ENCODE assay signal across 32 cellular contexts in the genomic region with DNA sequence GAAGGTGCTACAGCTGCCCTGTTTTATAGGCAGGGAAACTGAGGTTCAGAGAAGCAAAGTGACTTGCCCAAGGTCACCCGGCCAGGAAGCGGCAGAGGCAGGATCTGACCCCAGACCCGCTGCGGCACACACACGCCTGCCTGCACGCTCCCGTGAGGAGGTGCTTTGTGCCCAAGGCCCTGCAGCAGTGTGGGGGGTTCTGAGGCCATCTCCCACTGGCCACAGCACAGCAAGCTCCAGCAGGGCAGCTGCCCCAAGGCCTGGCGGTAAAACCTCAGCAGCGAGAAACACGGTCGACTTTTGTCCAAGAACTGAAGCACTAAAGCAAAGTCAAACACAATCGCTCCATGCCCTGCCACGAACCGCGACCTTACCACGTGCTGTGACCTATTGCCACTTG.
"Had no signal": no experiment of that assay in that cellular context is flagged by ENCODE, and none has a peak within 500 bp of the region (broad histone marks: within the 10 kb centered on the region; RNA-seq: fewer than 3 reads in every experiment).

No MANE protein-coding gene starts in this region.

- H3K4me3 ChIP-seq: adrenal gland, body of pancreas, breast epithelium had no signal

- ATAC-seq: activated CD8-positive, alpha-beta T cell treated with anti-CD3 and anti-CD28 coated beads for 36 hours; activated T-cell treated with anti-CD3 and anti-CD28 coated beads, Interleukin-2, amount 50 U/mL, for 4 hours; activated T-cell treated with anti-CD3 and anti-CD28 coated beads, Interleukin-2, amount 50 U/mL, for 72 hours; activated T-helper 17 cell treated with anti-CD3 and anti-CD28 coated beads, Interleukin-2, amount 50 U/mL, for 72 hours; body of pancreas had no signal

- FAIRE-seq: astrocyte, TTC549 had no signal

- H3K36me3 ChIP-seq: brain microvascular endothelial cell, breast epithelium had no signal

- H3K27ac ChIP-seq: adrenal gland, body of pancreas, brain microvascular endothelial cell, breast epithelium, VCaP had no signal

- DNase-seq: activated B cell treated with CpG ODN at 0.5 μM for 24 hours; activated CD4-positive, alpha-beta memory T cell treated with anti-CD3 and anti-CD28 coated beads for 36 hours; activated CD4-positive, alpha-beta T cell treated with anti-CD3 and anti-CD28 coated beads for 4 hours; activated CD4-positive, alpha-beta T cell treated with anti-CD3 and anti-CD28 coated beads, Interleukin-2, amount 10 ng/mL, durations not matched to agents 24 days and 14 days; activated CD4-positive, alpha-beta T cell treated with anti-CD3 and anti-CD28 coated beads, Interleukin-2, amount 50 U/mL, for 1 hour; activated CD4-positive, alpha-beta T cell treated with anti-CD3 and anti-CD28 coated beads, Interleukin-2, amount 50 U/mL, for 4 hours; activated CD4-positive, CD25-positive, alpha-beta regulatory T cell treated with anti-CD3 and anti-CD28 coated beads, Interleukin-2, amount 50 U/mL, for 72 hours; activated CD8-positive, alpha-beta memory T cell treated with anti-CD3 and anti-CD28 coated beads, Interleukin-2, amount 50 U/mL, for 4 hours; activated CD8-positive, alpha-beta T cell treated with anti-CD3 and anti-CD28 coated beads for 36 hours; activated effector memory CD4-positive, alpha-beta T cell treated with anti-CD3 and anti-CD28 coated beads, Interleukin-2, amount 50 U/mL, for 16 hours; activated gamma-delta T cell treated with Interleukin-2 at 50 U/mL for 16 hours; activated naive CD4-positive, alpha-beta T cell; activated naive CD4-positive, alpha-beta T cell treated with anti-CD3 and anti-CD28 coated beads for 36 hours; activated naive CD4-positive, alpha-beta T cell treated with anti-CD3 and anti-CD28 coated beads, Interleukin-2, amount 50 U/mL, for 16 hours; activated naive CD8-positive, alpha-beta T cell treated with anti-CD3 and anti-CD28 coated beads for 36 hours; activated T-cell treated with anti-CD3 and anti-CD28 coated beads for 4 hours; activated T-cell treated with anti-CD3 and anti-CD28 coated beads, Interleukin-2, amount 50 U/mL, for 1 hour; activated T-cell treated with anti-CD3 and anti-CD28 coated beads, Interleukin-2, amount 50 U/mL, for 4 hours; activated T-cell treated with anti-CD3 and anti-CD28 coated beads, Interleukin-2, amount 50 U/mL, for 72 hours; adrenal gland; amniotic stem cell; aorta; body of pancreas; brain microvascular endothelial cell; central memory CD4-positive, alpha-beta T cell; T-helper 2 cell; T-helper 9 cell had no signal

- H3K4me1 ChIP-seq: adrenal gland, body of pancreas had no signal

- H3K9me3 ChIP-seq: adrenal gland, body of pancreas, breast epithelium had no signal

- H3K27me3 ChIP-seq: adrenal gland, body of pancreas, brain microvascular endothelial cell, breast epithelium had no signal
